9 cellular contexts compared by ENCODE assay signal in the genomic region with DNA sequence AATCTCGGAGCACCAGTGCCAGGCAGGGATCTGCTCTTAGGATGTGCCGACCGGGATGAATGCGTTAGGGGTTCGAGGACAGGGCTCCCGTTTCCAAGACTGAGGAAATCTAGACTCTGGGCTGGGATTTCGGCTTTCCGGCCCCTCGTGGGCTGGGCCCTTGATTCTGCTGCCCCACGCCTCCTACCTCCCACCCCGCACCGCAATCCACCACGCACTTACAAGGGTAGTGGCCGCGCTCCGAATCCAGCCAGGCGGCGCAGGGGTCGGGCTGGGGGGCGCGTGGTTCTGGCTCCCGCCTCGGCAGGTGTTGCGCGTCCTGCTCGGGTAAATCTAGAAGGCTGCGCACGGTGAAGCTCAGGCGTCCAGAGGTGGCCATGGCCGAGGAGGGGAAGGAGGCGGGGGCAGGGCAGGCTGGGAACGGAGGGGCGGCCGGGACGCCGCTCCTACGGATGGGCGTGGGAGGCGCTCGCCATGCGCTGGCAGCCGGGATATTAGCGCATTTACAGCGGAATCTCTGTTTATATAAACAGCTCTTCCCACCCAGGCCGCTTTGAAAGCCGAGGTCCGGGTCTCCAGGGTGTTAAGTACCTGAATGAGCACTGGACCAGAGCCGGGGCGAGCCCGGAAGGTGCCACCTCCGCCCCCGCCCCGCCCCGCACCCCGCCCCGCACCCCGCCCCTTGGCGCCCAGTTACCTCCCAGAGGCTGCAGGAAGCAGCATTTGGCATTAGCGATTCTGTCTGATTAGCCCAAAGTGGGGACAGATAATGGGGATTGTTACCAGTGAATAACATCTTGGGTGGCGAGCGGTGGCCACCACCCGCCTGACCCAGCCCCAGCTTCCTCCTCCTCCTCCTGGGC. TPM values are rescaled to one million over a fixed set of nuclear protein-coding genes. Genes with fewer than 3 reads are reported as not detected.
DNase-seq lines count a peak whose midpoint lies in the region; ATAC-seq and TF ChIP-seq lines count a peak whose summit lies in the region.
"Had no signal": no experiment of that assay in that cellular context is flagged by ENCODE, and none has a peak within 500 bp of the region (broad histone marks: within the 10 kb centered on the region; RNA-seq: fewer than 3 reads in every experiment).

NKX2-8 (minus strand) TSS at position 604 of the 863 bp plus-strand sequence; CDS start at position 379, 225 bp downstream.

- peak within 1 kb of the TSS; percentile 50 for H3K4me3 ChIP-seq in parathyroid adenoma (ENCODE audit: low read depth, low read length)

- H3K36me3 ChIP-seq in parathyroid adenoma (ENCODE audit: control insufficient read depth, insufficient read depth, low read length) = no peaks in the 10 kb centered on the region

- DNase-seq in DMS79 (lab: John Stamatoyannopoulos, UW) (peak; percentile 65), NCI-H1105 (lab: John Stamatoyannopoulos, UW) (peak; percentile 22), KG1 (lab: John Stamatoyannopoulos, UW) (no peak), medulla oblongata (ENCODE audit: extremely low spot score) (no peak), dermis blood vessel endothelial cell (no peak)
- DNase-seq: small intestine had no signal

- H3K9me3 ChIP-seq in parathyroid adenoma (ENCODE audit: control insufficient read depth, low read length) = no peaks in the 10 kb centered on the region

- H3K27ac ChIP-seq in parathyroid adenoma = peak within 1 kb of the TSS; percentile 41

- H3K27me3 ChIP-seq in parathyroid adenoma (ENCODE audit: control insufficient read depth, insufficient read depth, low read length) = peaks cover 7% of the 10 kb centered on the region

- ATAC-seq in esophagus mucosa = peak; percentile 53
- no peak for ATAC-seq in GM21529 (IDR thresholded peaks at IDR 0.05; ENCODE audit: unreplicated experiment)

- H2AFZ ChIP-seq in parathyroid adenoma = peak within 1 kb of the TSS; percentile 92

- no peak for TF ChIP-seq CTCF in parathyroid adenoma (IDR thresholded peaks at IDR 0.05)

- no peak within 1 kb of the TSS for H3K9ac ChIP-seq in parathyroid adenoma

- no peaks in the 10 kb centered on the region for H3K79me2 ChIP-seq in parathyroid adenoma

- peak within 1 kb of the TSS; percentile 79 for H3K4me2 ChIP-seq in parathyroid adenoma (ENCODE audit: low read length)

- H3K4me1 ChIP-seq in parathyroid adenoma = no peaks in the 10 kb centered on the region

RNA-seq across cellular contexts. Expression of gene NKX2-8, which starts in this region (rescaled TPM):
- total RNA-seq in esophagus mucosa (2.4 TPM), dermis blood vessel endothelial cell (not detected in 2 replicates)

Comparison
In these comparisons a context has a peak if more than half of its experiments do, and no peak if none do; other contexts are left out.
1. DNase-seq: peak in DMS79 (single experiment) and NCI-H1105 (single experiment); none in KG1 (single experiment), medulla oblongata (single experiment) and dermis blood vessel endothelial cell (single experiment).